ENCODE assay signal across 15 cellular contexts in the genomic region with DNA sequence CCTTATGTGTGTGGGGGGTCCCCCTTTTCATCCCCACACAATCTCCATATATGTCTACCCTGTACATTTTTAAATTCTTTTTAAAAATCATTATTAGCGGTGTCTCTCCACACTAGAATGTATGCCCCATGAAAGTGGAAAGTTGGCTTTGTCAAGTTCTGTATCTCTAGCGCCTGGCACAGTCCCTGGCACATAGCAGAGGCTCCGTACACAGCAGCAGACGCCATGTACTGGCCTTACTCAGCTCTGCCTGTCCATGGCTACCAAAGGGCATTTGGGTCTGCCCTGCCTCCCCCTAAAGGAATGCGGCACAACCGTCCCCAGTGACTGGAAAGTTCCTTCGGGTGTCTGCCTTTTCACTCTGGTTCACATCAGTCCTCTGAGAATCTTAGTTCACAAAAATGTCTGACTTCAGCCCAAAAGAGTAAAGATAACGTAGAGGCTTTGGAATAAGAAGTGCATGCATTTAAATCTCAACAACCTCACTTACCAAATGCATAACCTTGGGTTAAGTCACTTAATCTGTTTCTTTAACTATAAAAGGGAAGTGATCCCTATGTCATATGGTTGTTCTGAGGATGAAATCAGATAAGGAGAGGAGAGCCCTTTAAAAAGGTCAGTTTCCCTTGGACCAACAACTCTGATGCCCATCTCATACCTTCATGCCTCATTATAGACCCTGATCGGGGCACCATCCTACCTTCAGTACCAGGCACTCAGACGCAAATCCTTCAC.
DNase-seq lines count a peak whose midpoint lies in the region; ATAC-seq and TF ChIP-seq lines count a peak whose summit lies in the region.
"Had no signal": no experiment of that assay in that cellular context is flagged by ENCODE, and none has a peak within 500 bp of the region (broad histone marks: within the 10 kb centered on the region; RNA-seq: fewer than 3 reads in every experiment).

No MANE protein-coding gene starts in this region.

- WGBS in esophagus squamous epithelium, 2 donors, result 78 to 81% methylated on average over 8 of the region's 10 CpGs
- 86% methylated on average over 10 of the region's 10 CpGs for WGBS in prostate gland

- TF ChIP-seq POLR2A in esophagus squamous epithelium (IDR thresholded peaks at IDR 0.05), result no peak
- TF ChIP-seq POLR2A in prostate gland (IDR thresholded peaks at IDR 0.05), result no peak

- peaks cover 80% of the 10 kb centered on the region for H3K4me1 Mint-ChIP-seq in stimulated activated naive CD8-positive, alpha-beta T cell treated with anti-CD3 and anti-CD28 coated beads, Interleukin-15, Interleukin-2, amounts not matched to agents 100 ng/mL and 50 ng/mL, for 24 hours (ENCODE audit: low read depth)
- H3K4me1 Mint-ChIP-seq in stimulated activated naive CD8-positive, alpha-beta T cell treated with anti-CD3 and anti-CD28 coated beads, Interleukin-15, amount 100 ng/mL, for 72 hours, result peaks cover 88% of the 10 kb centered on the region
- H3K4me1 Mint-ChIP-seq in activated CD8-positive, alpha-beta T cell treated with anti-CD3 and anti-CD28 coated beads for 36 hours (ENCODE audit: low read depth), result peaks cover 56% of the 10 kb centered on the region
- H3K4me1 Mint-ChIP-seq: brain had no signal

- H3K27ac ChIP-seq in esophagus squamous epithelium (peak overlapping the region in 3 of 4 donors; percentile 64 to 90 (median 72)), prostate gland (peak overlapping the region; percentile 68 to 78)
- H3K27ac ChIP-seq: GM23248 had no signal

- H3K4me1 ChIP-seq in esophagus squamous epithelium (peaks cover 47 to 100% (median 89%) of the 10 kb centered on the region in 3 donors), prostate gland (replicated peaks) (peaks cover 52% of the 10 kb centered on the region)

- H3K27ac Mint-ChIP-seq in stimulated activated naive CD8-positive, alpha-beta T cell treated with anti-CD3 and anti-CD28 coated beads, Interleukin-15, Interleukin-2, amounts not matched to agents 100 ng/mL and 50 ng/mL, for 24 hours, result peak overlapping the region; percentile 40
- H3K27ac Mint-ChIP-seq in stimulated activated naive CD8-positive, alpha-beta T cell treated with anti-CD3 and anti-CD28 coated beads, Interleukin-15, amount 100 ng/mL, for 72 hours, result peak overlapping the region in 1 of 2 donors; percentile 22
- H3K27ac Mint-ChIP-seq in activated CD8-positive, alpha-beta T cell treated with anti-CD3 and anti-CD28 coated beads for 36 hours, result no peak overlapping the region
- H3K27ac Mint-ChIP-seq: brain; T-helper 1 cell treated with Interleukin-12 subunit alpha and Interleukin-12 subunit beta and Interleukin-4 antibody, amounts not matched to agents 30 μg/mL and 1 μg/mL, for 36 hours had no signal

- H3K4me3 ChIP-seq in esophagus squamous epithelium (peak overlapping the region in 1 of 4 donors; percentile 45), prostate gland (no peak overlapping the region)
- H3K4me3 ChIP-seq: GM23248 had no signal

- H3K27me3 Mint-ChIP-seq in stimulated activated naive CD8-positive, alpha-beta T cell treated with anti-CD3 and anti-CD28 coated beads, Interleukin-15, Interleukin-2, amounts not matched to agents 100 ng/mL and 50 ng/mL, for 24 hours, result no peaks in the 10 kb centered on the region
- H3K27me3 Mint-ChIP-seq in stimulated activated naive CD8-positive, alpha-beta T cell treated with anti-CD3 and anti-CD28 coated beads, Interleukin-15, amount 100 ng/mL, for 72 hours, result no peaks in the 10 kb centered on the region
- H3K27me3 Mint-ChIP-seq in activated CD8-positive, alpha-beta T cell treated with anti-CD3 and anti-CD28 coated beads for 36 hours, result no peaks in the 10 kb centered on the region
- H3K27me3 Mint-ChIP-seq: brain had no signal

- peaks cover 63% of the 10 kb centered on the region for H3K36me3 Mint-ChIP-seq in stimulated activated naive CD8-positive, alpha-beta T cell treated with anti-CD3 and anti-CD28 coated beads, Interleukin-15, Interleukin-2, amounts not matched to agents 100 ng/mL and 50 ng/mL, for 24 hours (ENCODE audit: low read depth)
- peaks cover 32% of the 10 kb centered on the region for H3K36me3 Mint-ChIP-seq in activated CD8-positive, alpha-beta T cell treated with anti-CD3 and anti-CD28 coated beads for 36 hours (ENCODE audit: low read depth)

- TF ChIP-seq CTCF in esophagus squamous epithelium (IDR thresholded peaks at IDR 0.05), result no peak
- no peak for TF ChIP-seq CTCF in prostate gland (IDR thresholded peaks at IDR 0.05)
- TF ChIP-seq CTCF in activated CD8-positive, alpha-beta T cell treated with anti-CD3 and anti-CD28 coated beads for 36 hours (IDR thresholded peaks at IDR 0.05), result no peak

- H3K27me3 ChIP-seq in esophagus squamous epithelium, result no peaks in the 10 kb centered on the region
- H3K27me3 ChIP-seq in prostate gland (replicated peaks; ENCODE audit: insufficient read depth), result no peaks in the 10 kb centered on the region

- CTCF ChIA-PET in activated CD8-positive, alpha-beta T cell treated with anti-CD3 and anti-CD28 coated beads for 36 hours (lab: Charles Lee), result interaction anchor here (1.1 to 2.7 kb wide), 5 partner anchors 9 to 72 kb away, joined by 3 to 15 read pairs (median 9); no protein-coding TSS in a partner anchor

- H3K9me3 Mint-ChIP-seq in stimulated activated naive CD8-positive, alpha-beta T cell treated with anti-CD3 and anti-CD28 coated beads, Interleukin-15, Interleukin-2, amounts not matched to agents 100 ng/mL and 50 ng/mL, for 24 hours, result no peaks in the 10 kb centered on the region
- H3K9me3 Mint-ChIP-seq in stimulated activated naive CD8-positive, alpha-beta T cell treated with anti-CD3 and anti-CD28 coated beads, Interleukin-15, amount 100 ng/mL, for 72 hours, result no peaks in the 10 kb centered on the region
- no peaks in the 10 kb centered on the region for H3K9me3 Mint-ChIP-seq in activated CD8-positive, alpha-beta T cell treated with anti-CD3 and anti-CD28 coated beads for 36 hours
- H3K9me3 Mint-ChIP-seq: brain; T-helper 1 cell treated with Interleukin-12 subunit alpha and Interleukin-12 subunit beta and Interleukin-4 antibody, amounts not matched to agents 30 μg/mL and 1 μg/mL, for 36 hours had no signal

- intact Hi-C loops in esophagus squamous epithelium (cut with DNase I) (no loop called here), prostate gland (cut with DNase I) (loop anchor here (10.0 kb wide), 1 partner anchor 52 kb away; no protein-coding TSS in a partner anchor)
- intact Hi-C loops in activated CD8-positive, alpha-beta T cell treated with anti-CD3 and anti-CD28 coated beads for 36 hours (cut with micrococcal nuclease), result no loop called here

- no peak overlapping the region for H3K4me3 Mint-ChIP-seq in stimulated activated naive CD8-positive, alpha-beta T cell treated with anti-CD3 and anti-CD28 coated beads, Interleukin-15, Interleukin-2, amounts not matched to agents 100 ng/mL and 50 ng/mL, for 24 hours
- H3K4me3 Mint-ChIP-seq in stimulated activated naive CD8-positive, alpha-beta T cell treated with anti-CD3 and anti-CD28 coated beads, Interleukin-15, amount 100 ng/mL, for 72 hours, result no peak overlapping the region
- no peak overlapping the region for H3K4me3 Mint-ChIP-seq in activated CD8-positive, alpha-beta T cell treated with anti-CD3 and anti-CD28 coated beads for 36 hours
- H3K4me3 Mint-ChIP-seq: brain; T-helper 1 cell treated with Interleukin-12 subunit alpha and Interleukin-12 subunit beta and Interleukin-4 antibody, amounts not matched to agents 30 μg/mL and 1 μg/mL, for 36 hours had no signal

- POLR2A ChIA-PET in activated CD8-positive, alpha-beta T cell treated with anti-CD3 and anti-CD28 coated beads for 36 hours (lab: Charles Lee), result interaction anchor here (0.8 to 1.6 kb wide), 2 partner anchors 11 to 15 kb away, joined by 5 to 6 read pairs; no protein-coding TSS in a partner anchor

- H3K9me3 ChIP-seq in esophagus squamous epithelium (no peaks in the 10 kb centered on the region), prostate gland (no peaks in the 10 kb centered on the region)

- H3K36me3 ChIP-seq in esophagus squamous epithelium (peaks cover 25 to 100% (median 44%) of the 10 kb centered on the region in 3 donors), prostate gland (peaks cover 3 to 35% of the 10 kb centered on the region in 2 donors)

- no peak for DNase-seq in stimulated activated naive CD8-positive, alpha-beta T cell treated with anti-CD3 and anti-CD28 coated beads, Interleukin-15, amount 100 ng/mL, for 72 hours
- DNase-seq in esophagus squamous epithelium (lab: John Stamatoyannopoulos, UW), result no peak
- DNase-seq in prostate gland (ENCODE audit: low spot score), result no peak
- DNase-seq in activated CD8-positive, alpha-beta T cell treated with anti-CD3 and anti-CD28 coated beads for 36 hours, result no peak
- no peak for DNase-seq in GDM1 (lab: John Stamatoyannopoulos, UW)
- no peak for DNase-seq in NCI-H524 treated with DMSO at 0.1 percent for 48 hours (lab: John Stamatoyannopoulos, UW)
- DNase-seq in stimulated activated CD4-positive, alpha-beta T cell treated with anti-CD3 and anti-CD28 coated beads, Interleukin-15, amount 100 ng/mL, for 24 hours, result no peak
- DNase-seq: erythroblast; GM23248; NCI-H187 treated with DMSO at 0.1 percent for 48 hours; PC-3; stimulated activated naive CD4-positive, alpha-beta T cell treated with Interleukin-2 at 50 U/mL for 16 hours had no signal

- no peak for ATAC-seq in stimulated activated naive CD8-positive, alpha-beta T cell treated with anti-CD3 and anti-CD28 coated beads, Interleukin-15, amount 100 ng/mL, for 72 hours
- ATAC-seq in activated CD8-positive, alpha-beta T cell treated with anti-CD3 and anti-CD28 coated beads for 36 hours, result no peak
